ENCODE assay signal across 27 cellular contexts in the genomic region with DNA sequence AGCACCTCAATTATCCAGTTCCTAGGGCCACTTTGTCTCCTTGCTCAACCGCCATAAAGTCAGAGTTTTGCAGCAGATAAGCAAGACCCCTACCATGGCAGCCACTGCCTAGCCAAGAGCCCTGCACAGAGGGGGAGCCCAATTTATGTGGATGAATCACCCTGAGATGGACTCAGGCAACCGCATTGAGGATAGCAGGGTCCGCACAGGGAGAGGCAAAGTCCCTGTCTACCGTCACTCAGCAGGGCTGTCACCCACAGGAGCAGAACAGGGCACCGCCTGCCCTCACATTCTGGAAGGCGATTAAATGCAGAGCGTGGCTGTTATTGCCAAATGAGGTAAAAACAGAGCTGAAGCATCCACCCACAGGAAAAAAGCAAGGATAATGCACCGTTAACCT. TPM values are rescaled to one million over a fixed set of nuclear protein-coding genes. Genes with fewer than 3 reads are reported as not detected.
"Had no signal": no experiment of that assay in that cellular context is flagged by ENCODE, and none has a peak within 500 bp of the region (broad histone marks: within the 10 kb centered on the region; RNA-seq: fewer than 3 reads in every experiment).

No MANE protein-coding gene starts in this region.

- H3K4me3 ChIP-seq: Peyer's patch, SJSA1 had no signal

- H3K27ac ChIP-seq: KMS-11, Peyer's patch, RWPE1, SJSA1 had no signal

- H3K9me3 ChIP-seq: Peyer's patch, SJSA1 had no signal

- DNase-seq: activated B cell treated with CpG ODN at 0.5 μM for 24 hours; activated CD4-positive, alpha-beta T cell treated with anti-CD3 and anti-CD28 coated beads for 1 hour; activated CD4-positive, alpha-beta T cell treated with anti-CD3 and anti-CD28 coated beads, Interleukin-2, amount 10 ng/mL, durations not matched to agents 24 days and 14 days; activated CD4-positive, alpha-beta T cell treated with anti-CD3 and anti-CD28 coated beads, Interleukin-2, amount 50 U/mL, for 48 hours; activated CD8-positive, alpha-beta memory T cell treated with anti-CD3 and anti-CD28 coated beads, Interleukin-2, amount 10 ng/mL, durations not matched to agents 7 days and 5 days; activated naive CD4-positive, alpha-beta T cell treated with anti-CD3 and anti-CD28 coated beads, Interleukin-2, amount 50 U/mL, for 16 hours; activated naive CD8-positive, alpha-beta T cell treated with anti-CD3 and anti-CD28 coated beads, Interleukin-2, amount 10 ng/mL, durations not matched to agents 7 days and 5 days; activated T-cell treated with anti-CD3 and anti-CD28 coated beads, Interleukin-2, amount 50 U/mL, for 48 hours; aorta; NCI-H1092; NCI-H1417; NCI-H2029; NCI-H2107; NCI-H2171 treated with DMSO at 0.1 percent for 48 hours; NCI-H226; NCI-H526; Right ventricle myocardium superior; T-helper 17 cell; T-helper 9 cell had no signal

- H3K27me3 ChIP-seq: Peyer's patch, SJSA1 had no signal

- ATAC-seq: activated CD8-positive, alpha-beta memory T cell treated with anti-CD3 and anti-CD28 coated beads, Interleukin-2, amount 10 ng/mL, durations not matched to agents 7 days and 5 days; activated T-helper 17 cell treated with anti-CD3 and anti-CD28 coated beads, Interleukin-2, amount 50 U/mL, for 72 hours; T-helper 17 cell had no signal

- H3K36me3 ChIP-seq: Peyer's patch, SJSA1 had no signal

- H3K4me1 ChIP-seq: Peyer's patch had no signal

RNA-seq across cellular contexts. Expression of a gene that starts 1.7 kb away (rescaled TPM):
- total RNA-seq: activated B cell treated with CpG ODN at 0.5 μM for 24 hours; activated CD4-positive, alpha-beta T cell treated with anti-CD3 and anti-CD28 coated beads, Interleukin-2, amount 10 ng/mL, durations not matched to agents 24 days and 14 days; activated CD8-positive, alpha-beta memory T cell treated with anti-CD3 and anti-CD28 coated beads, Interleukin-2, amount 10 ng/mL, durations not matched to agents 7 days and 5 days; activated naive CD8-positive, alpha-beta T cell treated with anti-CD3 and anti-CD28 coated beads, Interleukin-2, amount 10 ng/mL, durations not matched to agents 7 days and 5 days; activated T-helper 17 cell treated with anti-CD3 and anti-CD28 coated beads, Interleukin-2, amount 50 U/mL, for 72 hours; aorta; bronchial epithelial cell; MCF 10A; NCI-H460; Peyer's patch; SJSA1; T-helper 17 cell had no signal

RNA-seq across cellular contexts. Expression of a gene that starts 37.0 kb away (rescaled TPM):
- total RNA-seq: activated B cell treated with CpG ODN at 0.5 μM for 24 hours; activated CD4-positive, alpha-beta T cell treated with anti-CD3 and anti-CD28 coated beads, Interleukin-2, amount 10 ng/mL, durations not matched to agents 24 days and 14 days; activated CD8-positive, alpha-beta memory T cell treated with anti-CD3 and anti-CD28 coated beads, Interleukin-2, amount 10 ng/mL, durations not matched to agents 7 days and 5 days; activated naive CD8-positive, alpha-beta T cell treated with anti-CD3 and anti-CD28 coated beads, Interleukin-2, amount 10 ng/mL, durations not matched to agents 7 days and 5 days; activated T-helper 17 cell treated with anti-CD3 and anti-CD28 coated beads, Interleukin-2, amount 50 U/mL, for 72 hours; bronchial epithelial cell; MCF 10A; T-helper 17 cell had no signal

RNA-seq across cellular contexts. Expression of a gene that starts 47.4 kb away (rescaled TPM):
- total RNA-seq: activated CD4-positive, alpha-beta T cell treated with anti-CD3 and anti-CD28 coated beads, Interleukin-2, amount 10 ng/mL, durations not matched to agents 24 days and 14 days; bronchial epithelial cell; MCF 10A; SJSA1 had no signal
